Comparison of ENCODE assay signal across 1 cellular context in the genomic region with DNA sequence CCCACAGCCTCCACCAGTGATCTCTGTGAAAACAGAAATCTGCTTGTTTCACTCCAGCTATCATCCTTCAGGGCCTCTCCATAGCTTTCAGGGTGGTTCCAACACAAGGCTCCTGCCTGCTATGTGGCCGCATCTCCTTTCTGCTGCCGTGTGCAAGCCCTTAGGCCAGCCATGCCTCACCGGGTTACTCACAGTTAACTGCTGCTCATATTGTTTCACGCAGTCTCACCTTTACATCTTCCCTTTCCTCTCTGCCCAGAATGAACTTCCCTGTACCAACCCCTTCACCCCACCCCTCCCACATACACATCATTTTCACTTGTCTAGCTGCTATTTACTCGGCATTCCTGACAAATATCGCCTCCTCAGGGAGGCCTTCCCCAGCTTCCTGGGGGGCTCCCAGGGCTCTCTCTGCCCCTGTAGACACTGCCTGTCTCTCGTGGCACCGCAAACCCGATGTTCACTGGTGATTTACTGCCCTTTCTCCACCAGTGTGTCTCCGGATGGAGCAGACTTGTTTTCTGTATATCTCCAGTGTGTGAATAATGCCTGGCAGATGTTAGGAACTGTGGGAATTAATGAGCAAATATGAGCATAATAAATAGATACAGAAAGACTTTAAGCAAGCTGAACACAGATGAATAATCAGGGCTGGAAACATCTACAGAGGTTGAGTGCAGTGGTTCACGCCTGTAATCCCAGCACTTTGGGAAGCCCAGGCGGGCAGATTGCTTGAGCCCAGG.
TF ChIP-seq lines count a peak whose summit lies in the region.

No MANE protein-coding gene starts in this region.

TF ChIP-seq in WTC11, 78 proteins besides CTCF, POLR2A, EP300 and RAD21 (continued from another document):
- TF ChIP-seq, protein P1, sequence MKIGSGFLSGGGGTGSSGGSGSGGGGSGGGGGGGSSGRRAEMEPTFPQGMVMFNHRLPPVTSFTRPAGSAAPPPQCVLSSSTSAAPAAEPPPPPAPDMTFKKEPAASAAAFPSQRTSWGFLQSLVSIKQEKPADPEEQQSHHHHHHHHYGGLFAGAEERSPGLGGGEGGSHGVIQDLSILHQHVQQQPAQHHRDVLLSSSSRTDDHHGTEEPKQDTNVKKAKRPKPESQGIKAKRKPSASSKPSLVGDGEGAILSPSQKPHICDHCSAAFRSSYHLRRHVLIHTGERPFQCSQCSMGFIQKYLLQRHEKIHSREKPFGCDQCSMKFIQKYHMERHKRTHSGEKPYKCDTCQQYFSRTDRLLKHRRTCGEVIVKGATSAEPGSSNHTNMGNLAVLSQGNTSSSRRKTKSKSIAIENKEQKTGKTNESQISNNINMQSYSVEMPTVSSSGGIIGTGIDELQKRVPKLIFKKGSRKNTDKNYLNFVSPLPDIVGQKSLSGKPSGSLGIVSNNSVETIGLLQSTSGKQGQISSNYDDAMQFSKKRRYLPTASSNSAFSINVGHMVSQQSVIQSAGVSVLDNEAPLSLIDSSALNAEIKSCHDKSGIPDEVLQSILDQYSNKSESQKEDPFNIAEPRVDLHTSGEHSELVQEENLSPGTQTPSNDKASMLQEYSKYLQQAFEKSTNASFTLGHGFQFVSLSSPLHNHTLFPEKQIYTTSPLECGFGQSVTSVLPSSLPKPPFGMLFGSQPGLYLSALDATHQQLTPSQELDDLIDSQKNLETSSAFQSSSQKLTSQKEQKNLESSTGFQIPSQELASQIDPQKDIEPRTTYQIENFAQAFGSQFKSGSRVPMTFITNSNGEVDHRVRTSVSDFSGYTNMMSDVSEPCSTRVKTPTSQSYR (CRISPR knock-in tag; IDR thresholded peaks at IDR 0.05) = no peak
- TF ChIP-seq, protein P2, sequence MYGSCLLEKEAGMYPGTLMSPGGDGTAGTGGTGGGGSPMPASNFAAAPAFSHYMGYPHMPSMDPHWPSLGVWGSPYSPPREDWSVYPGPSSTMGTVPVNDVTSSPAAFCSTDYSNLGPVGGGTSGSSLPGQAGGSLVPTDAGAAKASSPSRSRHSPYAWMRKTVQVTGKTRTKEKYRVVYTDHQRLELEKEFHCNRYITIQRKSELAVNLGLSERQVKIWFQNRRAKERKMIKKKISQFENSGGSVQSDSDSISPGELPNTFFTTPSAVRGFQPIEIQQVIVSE (CRISPR knock-in tag; IDR thresholded peaks at IDR 0.05; ENCODE audit: borderline replicate concordance) = no peak
- no peak for TF ChIP-seq KAT7 (CRISPR knock-in tag; IDR thresholded peaks at IDR 0.05; ENCODE audit: borderline replicate concordance)
